8 cellular contexts compared by ENCODE assay signal in genomic region chr4:112231779-112232713, GRCh38. TPM values are rescaled to one million over a fixed set of nuclear protein-coding genes. Genes with fewer than 3 reads are reported as not detected.
A peak's percentile ranks its signal among the peaks of the same experiment; 100 is the strongest.
DNase-seq lines count a peak whose midpoint lies in the region; ATAC-seq, FAIRE-seq and TF ChIP-seq lines count a peak whose summit lies in the region.

Gene AP1AR, plus strand, starts transcription at chr4:112231787. Its CDS starts 305 bp downstream, at chr4:112232092.

- no peaks in the 10 kb centered on the region for H3K27me3 Mint-ChIP-seq in central memory CD8-positive, alpha-beta T cell

- DNase-seq in AG09309 (ENCODE audit: low read depth) (no peak), NCI-H2227 treated with DMSO at 0.1 percent for 48 hours (lab: John Stamatoyannopoulos, UW) (peak; percentile 60), keratinocyte (ENCODE audit: low read depth, low spot score) (no peak)
- DNase-seq in central memory CD8-positive, alpha-beta T cell (ENCODE audit: low spot score in 2 of 2) = peak; percentile 70 to 76
- peak; percentile 86 for DNase-seq in stimulated activated CD4-positive, alpha-beta T cell treated with anti-CD3 and anti-CD28 coated beads, Interleukin-15, amount 100 ng/mL, for 24 hours

- H3K4me3 Mint-ChIP-seq in central memory CD8-positive, alpha-beta T cell = peak within 1 kb of the TSS; percentile 83

- H3K4me1 ChIP-seq in keratinocyte (ENCODE audit: control insufficient read depth, extremely low read depth, insufficient read depth, low read length) = peaks cover 6% of the 10 kb centered on the region

- H2AFZ ChIP-seq in keratinocyte (ENCODE audit: control insufficient read depth, low read length) = peak within 1 kb of the TSS; percentile 99

- peaks cover 11% of the 10 kb centered on the region for H3K36me3 Mint-ChIP-seq in central memory CD8-positive, alpha-beta T cell (ENCODE audit: insufficient read depth)

- H3K27ac Mint-ChIP-seq in central memory CD8-positive, alpha-beta T cell (ENCODE audit: low read depth) = peak within 1 kb of the TSS; percentile 95

- H3K36me3 ChIP-seq in keratinocyte (ENCODE audit: control insufficient read depth in 2 of 2, extremely low read depth in 1 of 2, insufficient read depth in 2 of 2, low read length in 2 of 2) = no peaks in the 10 kb centered on the region

- no peaks in the 10 kb centered on the region for H3K9me3 ChIP-seq in keratinocyte (ENCODE audit: control insufficient read depth, low read depth, low read length)

- H3K4me1 Mint-ChIP-seq in central memory CD8-positive, alpha-beta T cell = peaks cover 19% of the 10 kb centered on the region

- dilution Hi-C loops in keratinocyte (cut with MboI; ENCODE audit: extremely low pct_ligation_motif_present, low sequenced_read_pairs) = no loop called here

- H3K4me2 ChIP-seq in keratinocyte (ENCODE audit: control insufficient read depth, extremely low read depth, insufficient read depth, low read depth, low read length) = peak within 1 kb of the TSS; percentile 94

- H3K79me2 ChIP-seq in keratinocyte (ENCODE audit: control insufficient read depth, insufficient read depth, low read length) = peaks cover 24% of the 10 kb centered on the region

- H3K27ac ChIP-seq in keratinocyte (ENCODE audit: control insufficient read depth, insufficient read depth, low read length) = peak within 1 kb of the TSS; percentile 93

- FAIRE-seq in keratinocyte (lab: Jason Lieb, UNC) = peak; percentile 26

- ATAC-seq in GM18867 (IDR thresholded peaks at IDR 0.05; ENCODE audit: unreplicated experiment) (peak; percentile 66), HG03097 (IDR thresholded peaks at IDR 0.05; ENCODE audit: low FRiP score, unreplicated experiment) (peak; percentile 59)
- ATAC-seq in activated CD4-positive, CD25-positive, alpha-beta regulatory T cell treated with anti-CD3 and anti-CD28 coated beads, Interleukin-2, amount 50 U/mL, for 24 hours = peak; percentile 52 to 60
- ATAC-seq in central memory CD8-positive, alpha-beta T cell (replicated peaks; ENCODE audit: extremely low read depth, poor library complexity, severe bottlenecking) = peak; percentile 59

- no peaks in the 10 kb centered on the region for H3K27me3 ChIP-seq in keratinocyte (ENCODE audit: control insufficient read depth, extremely low read depth, insufficient read depth, low read length)

- peak within 1 kb of the TSS; percentile 92 for H3K4me3 ChIP-seq in AG09309 (ENCODE audit: control insufficient read depth, low read depth, low read length)
- H3K4me3 ChIP-seq in keratinocyte (ENCODE audit: control insufficient read depth in 2 of 3, extremely low read depth in 1 of 3, insufficient read depth in 2 of 3, low read depth in 1 of 3, low read length in 3 of 3) = peak within 1 kb of the TSS; percentile 82 to 100 (median 92)

- H3K9me1 ChIP-seq in keratinocyte (ENCODE audit: control insufficient read depth, extremely low read depth, insufficient read depth, low read length) = no peaks in the 10 kb centered on the region

- peak; percentile 34 for TF ChIP-seq CTCF in AG09309 (IDR thresholded peaks at IDR 0.05; ENCODE audit: control insufficient read depth, insufficient read depth, low read depth, low read length, missing control alignments)
- peak in 1 of 3 experiments; percentile 24 for TF ChIP-seq CTCF in keratinocyte (optimal IDR thresholded peaks at IDR 0.05 in 1 of 3, IDR thresholded peaks at IDR 0.05 in 1 of 3, conservative IDR thresholded peaks at IDR 0.05 in 1 of 3; ENCODE audit: extremely low read depth in 1 of 3, insufficient read depth in 2 of 3, low read length in 3 of 3)

- peak within 1 kb of the TSS; percentile 91 for H3K9ac ChIP-seq in keratinocyte (ENCODE audit: control insufficient read depth, extremely low read depth, insufficient read depth, low read length)

- H4K20me1 ChIP-seq in keratinocyte (ENCODE audit: control insufficient read depth, extremely low read depth, insufficient read depth, low read length) = no peaks in the 10 kb centered on the region

- H3K9me3 Mint-ChIP-seq in central memory CD8-positive, alpha-beta T cell = no peaks in the 10 kb centered on the region

RNA-seq across cellular contexts. Expression of gene AP1AR, which starts in this region (rescaled TPM):
- 7.8 to 17.5 TPM (median 8.4 TPM) in 3 replicates for polyA plus RNA-seq in keratinocyte
- polyA plus RNA-seq in keratinocyte (2011; ENCODE audit: low read depth) = 48.5 TPM
- polyA plus RNA-seq in keratinocyte (2011; cell fraction: cytosol; rRNA removed) = 7.5 and 12.6 TPM in 2 replicates
- 7.7 and 11.8 TPM in 2 replicates for polyA plus RNA-seq in keratinocyte (2011; cell fraction: nucleus; rRNA removed)
- 10.1 and 17.4 TPM in 2 replicates for polyA plus RNA-seq in keratinocyte (2012; ENCODE audit: low replicate concordance)
- 1.0 to 5.7 TPM (median 1.1 TPM) in 3 replicates for polyA minus RNA-seq in keratinocyte
- polyA minus RNA-seq in keratinocyte (2011; cell fraction: cytosol; rRNA and poly(A)+ RNA removed) = 21.5 TPM
- 7.1 and 10.1 TPM in 2 replicates for polyA minus RNA-seq in keratinocyte (2011; cell fraction: nucleus; rRNA and poly(A)+ RNA removed)

Comparison
In these comparisons a context has a peak if more than half of its experiments do, and no peak if none do; other contexts are left out.
1. DNase-seq: peak in NCI-H2227 treated with DMSO at 0.1 percent for 48 hours (single experiment), central memory CD8-positive, alpha-beta T cell (2 of 2) and stimulated activated CD4-positive, alpha-beta T cell treated with anti-CD3 and anti-CD28 coated beads, Interleukin-15, amount 100 ng/mL, for 24 hours (single experiment); none in AG09309 (single experiment) and keratinocyte (single experiment).
2. Peak in every context shown above with its lines, with median percentiles within 50 percentile points of each other: ATAC-seq.